In the genomic region with DNA sequence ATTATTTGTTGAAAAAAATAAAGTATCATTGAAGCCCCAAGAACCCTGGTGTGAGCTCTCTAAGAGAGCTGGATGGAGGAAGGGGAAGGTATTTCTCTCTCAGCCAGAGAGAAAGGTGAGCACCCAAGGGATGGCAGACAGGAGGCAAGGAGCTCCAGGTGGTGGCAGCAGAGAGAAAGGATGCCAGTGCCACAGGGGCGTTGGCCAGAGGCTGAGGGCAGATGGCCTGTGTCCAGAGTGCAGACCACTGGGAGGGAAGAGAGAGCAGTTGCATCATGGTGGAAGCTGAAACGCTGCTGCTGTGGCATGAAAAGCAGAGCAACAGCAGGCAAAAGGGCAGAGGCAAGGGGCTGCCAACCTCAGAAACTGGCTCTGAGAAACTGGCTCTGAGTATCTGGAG, we compare ENCODE assay signal across 9 cellular contexts. TPM values are rescaled to one million over a fixed set of nuclear protein-coding genes. Genes with fewer than 3 reads are reported as not detected.
A peak's percentile ranks its signal among the peaks of the same experiment; 100 is the strongest.
DNase-seq lines count a peak whose midpoint lies in the region; ATAC-seq, FAIRE-seq and TF ChIP-seq lines count a peak whose summit lies in the region.
"Had no signal": no experiment of that assay in that cellular context is flagged by ENCODE, and none has a peak within 500 bp of the region (broad histone marks: within the 10 kb centered on the region; RNA-seq: fewer than 3 reads in every experiment).

No MANE protein-coding gene starts in this region.

- H3K4me1 Mint-ChIP-seq in naive thymus-derived CD8-positive, alpha-beta T cell = peaks cover 0 to 6% (median 4%) of the 10 kb centered on the region in 4 donors

- no peaks in the 10 kb centered on the region for H3K79me2 ChIP-seq in keratinocyte (ENCODE audit: control insufficient read depth, insufficient read depth, low read length)

- H3K27me3 ChIP-seq in keratinocyte (ENCODE audit: control insufficient read depth, extremely low read depth, insufficient read depth, low read length) = peaks cover 37% of the 10 kb centered on the region

- no peaks in the 10 kb centered on the region for H3K4me1 ChIP-seq in keratinocyte (ENCODE audit: control insufficient read depth, extremely low read depth, insufficient read depth, low read length)

- peaks cover 0 to 20% (median 16%) of the 10 kb centered on the region in 5 donors for H3K27me3 Mint-ChIP-seq in naive thymus-derived CD8-positive, alpha-beta T cell

- H4K20me1 ChIP-seq in keratinocyte (ENCODE audit: control insufficient read depth, extremely low read depth, insufficient read depth, low read length) = no peaks in the 10 kb centered on the region

- dilution Hi-C loops in keratinocyte (cut with MboI; ENCODE audit: extremely low pct_ligation_motif_present, low sequenced_read_pairs) = loop anchor here (25.0 kb wide), 2 partner anchors 209 to 266 kb away; no protein-coding TSS in a partner anchor

- POLR2A ChIA-PET in naive thymus-derived CD8-positive, alpha-beta T cell (lab: Charles Lee) = interaction anchor here (0.5 kb wide), 1 partner anchor 482 kb away, joined by 4 read pairs; no protein-coding TSS in a partner anchor

- FAIRE-seq in H54 (lab: Jason Lieb, UNC) (no peak), keratinocyte (lab: Jason Lieb, UNC) (peak; percentile 75)

- no peaks in the 10 kb centered on the region for H3K9me3 Mint-ChIP-seq in naive thymus-derived CD8-positive, alpha-beta T cell
- H3K9me3 Mint-ChIP-seq: activated CD4-positive, alpha-beta T cell treated with anti-CD3 and anti-CD28 coated beads, Interleukin-2, amount 10 ng/mL, durations not matched to agents 24 days and 14 days had no signal

- no peaks in the 10 kb centered on the region for H3K36me3 ChIP-seq in keratinocyte (ENCODE audit: control insufficient read depth in 2 of 2, extremely low read depth in 1 of 2, insufficient read depth in 2 of 2, low read length in 2 of 2)

- H2AFZ ChIP-seq in keratinocyte (ENCODE audit: control insufficient read depth, low read length) = no peak overlapping the region

- H3K4me3 Mint-ChIP-seq in naive thymus-derived CD8-positive, alpha-beta T cell = no peak overlapping the region
- H3K4me3 Mint-ChIP-seq: activated CD4-positive, alpha-beta T cell treated with anti-CD3 and anti-CD28 coated beads, Interleukin-2, amount 10 ng/mL, durations not matched to agents 24 days and 14 days had no signal

- H3K36me3 Mint-ChIP-seq in naive thymus-derived CD8-positive, alpha-beta T cell = no peaks in the 10 kb centered on the region

- DNase-seq in COLO668 (lab: John Stamatoyannopoulos, UW; ENCODE audit: unreplicated experiment) (peak; percentile 43), H54 (ENCODE audit: insufficient read length, low spot score) (peak; percentile 38), keratinocyte (ENCODE audit: low read depth, low spot score) (no peak), erythroblast (lab: John Stamatoyannopoulos, UW) (no peak), GM19238 (ENCODE audit: insufficient read length, low spot score) (no peak)
- no peak for DNase-seq in central memory CD4-positive, alpha-beta T cell
- DNase-seq in naive thymus-derived CD8-positive, alpha-beta T cell = no peak
- DNase-seq: activated CD4-positive, alpha-beta T cell treated with anti-CD3 and anti-CD28 coated beads, Interleukin-2, amount 10 ng/mL, durations not matched to agents 24 days and 14 days had no signal

- no peaks in the 10 kb centered on the region for H3K9me3 ChIP-seq in keratinocyte (ENCODE audit: control insufficient read depth, low read depth, low read length)

- TF ChIP-seq CTCF in keratinocyte (optimal IDR thresholded peaks at IDR 0.05 in 1 of 3, IDR thresholded peaks at IDR 0.05 in 1 of 3, conservative IDR thresholded peaks at IDR 0.05 in 1 of 3; ENCODE audit: extremely low read depth in 1 of 3, insufficient read depth in 2 of 3, low read length in 3 of 3) = peak; percentile 59 to 81 (median 78)

- no peak overlapping the region for H3K4me2 ChIP-seq in keratinocyte (ENCODE audit: control insufficient read depth, extremely low read depth, insufficient read depth, low read depth, low read length)

- no peak overlapping the region for H3K9ac ChIP-seq in keratinocyte (ENCODE audit: control insufficient read depth, extremely low read depth, insufficient read depth, low read length)

- no peak overlapping the region for H3K27ac ChIP-seq in keratinocyte (ENCODE audit: control insufficient read depth, insufficient read depth, low read length)

- no peak for TF ChIP-seq POLR2A in H54 (IDR thresholded peaks at IDR 0.05; ENCODE audit: low read depth, low read length)
- no peak for TF ChIP-seq POLR2A in erythroblast (IDR thresholded peaks at IDR 0.05; ENCODE audit: low read length)

- peak; percentile 44; the same call in 1 of the 3 replicates for ATAC-seq in SK-N-SH treated with all-trans-retinoic acid at 6 μM for 48 hours
- ATAC-seq in naive thymus-derived CD8-positive, alpha-beta T cell = no peak

- H3K4me3 ChIP-seq in keratinocyte (ENCODE audit: control insufficient read depth in 2 of 3, extremely low read depth in 1 of 3, insufficient read depth in 2 of 3, low read depth in 1 of 3, low read length in 3 of 3) = no peak overlapping the region

- peak overlapping the region in 1 of 10 donors; percentile 21 for H3K27ac Mint-ChIP-seq in naive thymus-derived CD8-positive, alpha-beta T cell
- H3K27ac Mint-ChIP-seq: activated CD4-positive, alpha-beta T cell treated with anti-CD3 and anti-CD28 coated beads, Interleukin-2, amount 10 ng/mL, durations not matched to agents 24 days and 14 days had no signal

- no peaks in the 10 kb centered on the region for H3K9me1 ChIP-seq in keratinocyte (ENCODE audit: control insufficient read depth, extremely low read depth, insufficient read depth, low read length)

TF ChIP-seq in SK-N-SH treated with all-trans-retinoic acid at 6 μM for 48 hours, 23 proteins besides CTCF, POLR2A, EP300 and RAD21:
- TF ChIP-seq ESRRG (CRISPR knock-in tag; IDR thresholded peaks at IDR 0.05) (no peak), GLIS3 (CRISPR knock-in tag; IDR thresholded peaks at IDR 0.05) (no peak), OSR1 (CRISPR knock-in tag; IDR thresholded peaks at IDR 0.05) (no peak), TOX (CRISPR knock-in tag; IDR thresholded peaks at IDR 0.05; ENCODE audit: borderline replicate concordance) (no peak), RARB (CRISPR knock-in tag; IDR thresholded peaks at IDR 0.05) (no peak), SNAI2 (CRISPR knock-in tag; IDR thresholded peaks at IDR 0.05) (no peak), BACH2 (CRISPR knock-in tag; IDR thresholded peaks at IDR 0.05; ENCODE audit: borderline replicate concordance) (no peak), ZNF70 (CRISPR knock-in tag; IDR thresholded peaks at IDR 0.05) (no peak), ARNTL (CRISPR knock-in tag; IDR thresholded peaks at IDR 0.05; ENCODE audit: borderline replicate concordance, low read depth) (no peak), ZFP30 (CRISPR knock-in tag; IDR thresholded peaks at IDR 0.05) (no peak), ZNF565 (CRISPR knock-in tag; conservative IDR thresholded peaks at IDR 0.05; ENCODE audit: low read depth) (no peak), ISL1 (CRISPR knock-in tag; IDR thresholded peaks at IDR 0.05) (no peak), CSDC2 (CRISPR knock-in tag; IDR thresholded peaks at IDR 0.05) (no peak)
- TF ChIP-seq, protein P1, sequence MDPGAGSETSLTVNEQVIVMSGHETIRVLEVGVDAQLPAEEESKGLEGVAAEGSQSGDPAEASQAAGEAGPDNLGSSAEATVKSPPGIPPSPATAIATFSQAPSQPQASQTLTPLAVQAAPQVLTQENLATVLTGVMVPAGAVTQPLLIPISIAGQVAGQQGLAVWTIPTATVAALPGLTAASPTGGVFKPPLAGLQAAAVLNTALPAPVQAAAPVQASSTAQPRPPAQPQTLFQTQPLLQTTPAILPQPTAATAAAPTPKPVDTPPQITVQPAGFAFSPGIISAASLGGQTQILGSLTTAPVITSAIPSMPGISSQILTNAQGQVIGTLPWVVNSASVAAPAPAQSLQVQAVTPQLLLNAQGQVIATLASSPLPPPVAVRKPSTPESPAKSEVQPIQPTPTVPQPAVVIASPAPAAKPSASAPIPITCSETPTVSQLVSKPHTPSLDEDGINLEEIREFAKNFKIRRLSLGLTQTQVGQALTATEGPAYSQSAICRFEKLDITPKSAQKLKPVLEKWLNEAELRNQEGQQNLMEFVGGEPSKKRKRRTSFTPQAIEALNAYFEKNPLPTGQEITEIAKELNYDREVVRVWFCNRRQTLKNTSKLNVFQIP (CRISPR knock-in tag; IDR thresholded peaks at IDR 0.05; ENCODE audit: borderline replicate concordance, low read depth) = no peak
- TF ChIP-seq, protein P2, sequence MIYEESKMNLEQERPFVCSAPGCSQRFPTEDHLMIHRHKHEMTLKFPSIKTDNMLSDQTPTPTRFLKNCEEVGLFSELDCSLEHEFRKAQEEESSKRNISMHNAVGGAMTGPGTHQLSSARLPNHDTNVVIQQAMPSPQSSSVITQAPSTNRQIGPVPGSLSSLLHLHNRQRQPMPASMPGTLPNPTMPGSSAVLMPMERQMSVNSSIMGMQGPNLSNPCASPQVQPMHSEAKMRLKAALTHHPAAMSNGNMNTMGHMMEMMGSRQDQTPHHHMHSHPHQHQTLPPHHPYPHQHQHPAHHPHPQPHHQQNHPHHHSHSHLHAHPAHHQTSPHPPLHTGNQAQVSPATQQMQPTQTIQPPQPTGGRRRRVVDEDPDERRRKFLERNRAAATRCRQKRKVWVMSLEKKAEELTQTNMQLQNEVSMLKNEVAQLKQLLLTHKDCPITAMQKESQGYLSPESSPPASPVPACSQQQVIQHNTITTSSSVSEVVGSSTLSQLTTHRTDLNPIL (CRISPR knock-in tag; IDR thresholded peaks at IDR 0.05; ENCODE audit: low read depth) = no peak

RNA-seq across cellular contexts. Expression of a gene that starts 8.5 kb away (rescaled TPM):
- not detected in 3 replicates for polyA plus RNA-seq in keratinocyte
- not detected for polyA plus RNA-seq in keratinocyte (2011; ENCODE audit: low read depth)
- polyA plus RNA-seq in keratinocyte (2011; cell fraction: cytosol; rRNA removed) = not detected in 2 replicates
- not detected in 2 replicates for polyA plus RNA-seq in keratinocyte (2011; cell fraction: nucleus; rRNA removed)
- 0.74 and 0.92 TPM in 2 replicates for polyA plus RNA-seq in keratinocyte (2012; ENCODE audit: low replicate concordance)
- not detected in 3 replicates for polyA minus RNA-seq in keratinocyte
- polyA minus RNA-seq in keratinocyte (2011; cell fraction: cytosol; rRNA and poly(A)+ RNA removed) = not detected
- polyA minus RNA-seq in keratinocyte (2011; cell fraction: nucleus; rRNA and poly(A)+ RNA removed) = not detected in 2 replicates
- 10 to 100 TPM; 16.5 to 18.9 TPM for total RNA-seq in naive thymus-derived CD8-positive, alpha-beta T cell
- polyA plus RNA-seq in naive thymus-derived CD8-positive, alpha-beta T cell = under 1 TPM; 0.49 to 0.56 (median 0.55) TPM

Comparison
In these comparisons a context has a peak if more than half of its experiments do, and no peak if none do; other contexts are left out.
1. DNase-seq: peak in COLO668 (single experiment) and H54 (single experiment); none in keratinocyte (single experiment), erythroblast (0 of 2), central memory CD4-positive, alpha-beta T cell (single experiment), GM19238 (single experiment) and naive thymus-derived CD8-positive, alpha-beta T cell (0 of 10).